ENCODE assay signal across 20 cellular contexts in genomic region chr12:4643747-4644146, GRCh38. TPM values are rescaled to one million over a fixed set of nuclear protein-coding genes. Genes with fewer than 3 reads are reported as not detected.
DNase-seq lines count a peak whose midpoint lies in the region; ATAC-seq, FAIRE-seq and TF ChIP-seq lines count a peak whose summit lies in the region.
"Had no signal": no experiment of that assay in that cellular context is flagged by ENCODE, and none has a peak within 500 bp of the region (broad histone marks: within the 10 kb centered on the region; RNA-seq: fewer than 3 reads in every experiment).

No MANE protein-coding gene starts in this region.

- no peak overlapping the region for H3K27ac ChIP-seq in SK-N-MC
- H3K27ac ChIP-seq: C4-2B, heart right ventricle, left lung, uterus had no signal

- no peak overlapping the region for H3K9ac ChIP-seq in SK-N-MC (ENCODE audit: insufficient read length)
- H3K9ac ChIP-seq: SK-N-SH had no signal

- TF ChIP-seq POLR2A in GM12892 (IDR thresholded peaks at IDR 0.05; ENCODE audit: low read depth, low read length) = no peak

- peaks cover 0 to 8% (median 3%) of the 10 kb centered on the region in 5 donors for H3K27me3 Mint-ChIP-seq in naive thymus-derived CD8-positive, alpha-beta T cell
- H3K27me3 Mint-ChIP-seq: activated CD4-positive, alpha-beta memory T cell treated with anti-CD3 and anti-CD28 coated beads, Interleukin-2, amount 10 ng/mL, durations not matched to agents 7 days and 5 days had no signal

- in situ Hi-C loops in ACHN (cut with HindIII; ENCODE audit: low pct_ligation_motif_present, low pct_unique_long_range_greater_than_20kb, low sequenced_read_pairs) = no loop called here

- peak; percentile 89 for FAIRE-seq in GM12892 (lab: Jason Lieb, UNC)
- FAIRE-seq: endothelial cell of umbilical vein had no signal

- no peak overlapping the region for H3K4me3 Mint-ChIP-seq in naive thymus-derived CD8-positive, alpha-beta T cell
- H3K4me3 Mint-ChIP-seq: activated CD4-positive, alpha-beta memory T cell treated with anti-CD3 and anti-CD28 coated beads, Interleukin-2, amount 10 ng/mL, durations not matched to agents 7 days and 5 days; H9; T-helper 2 cell treated with Interferon-gamma antibody and Interleukin-4, amounts not matched to agents 5 μg/mL and 100 μg/mL, for 36 hours had no signal

- H3K9me3 ChIP-seq in SK-N-MC (ENCODE audit: low read depth, low read length) = no peaks in the 10 kb centered on the region
- H3K9me3 ChIP-seq: heart right ventricle, left lung, SK-N-SH, uterus had no signal

- H3K27ac Mint-ChIP-seq in naive thymus-derived CD8-positive, alpha-beta T cell = no peak overlapping the region
- H3K27ac Mint-ChIP-seq: activated CD4-positive, alpha-beta memory T cell treated with anti-CD3 and anti-CD28 coated beads, Interleukin-2, amount 10 ng/mL, durations not matched to agents 7 days and 5 days; H9; progenitor cell of endocrine pancreas; T-helper 2 cell treated with Interferon-gamma antibody and Interleukin-4, amounts not matched to agents 5 μg/mL and 100 μg/mL, for 36 hours had no signal

- ATAC-seq in GM19463 (IDR thresholded peaks at IDR 0.05; ENCODE audit: unreplicated experiment) = peak; percentile 56
- ATAC-seq in HG03175 (IDR thresholded peaks at IDR 0.05; ENCODE audit: unreplicated experiment) = peak; percentile 76
- no peak for ATAC-seq in left ventricle myocardium superior
- no peak for ATAC-seq in naive thymus-derived CD8-positive, alpha-beta T cell
- ATAC-seq: heart right ventricle, left lung had no signal

- DNase-seq in GM12892 (ENCODE audit: insufficient read length) (no peak), SK-N-MC (ENCODE audit: low read depth, low spot score) (no peak), ACHN (no peak), left ventricle myocardium superior (no peak)
- DNase-seq in activated naive CD4-positive, alpha-beta T cell treated with anti-CD3 and anti-CD28 coated beads, Interleukin-2, amount 50 U/mL, for 16 hours = no peak
- DNase-seq in naive thymus-derived CD8-positive, alpha-beta T cell = no peak
- DNase-seq: activated CD4-positive, alpha-beta memory T cell treated with anti-CD3 and anti-CD28 coated beads, Interleukin-2, amount 10 ng/mL, durations not matched to agents 7 days and 5 days; activated T-cell treated with anti-CD3 and anti-CD28 coated beads for 4 hours; amniotic stem cell; H9; heart right ventricle; left lung; SK-N-SH; uterus had no signal

- H3K36me3 ChIP-seq in SK-N-MC (ENCODE audit: insufficient read depth, low read length) = no peaks in the 10 kb centered on the region
- H3K36me3 ChIP-seq: heart right ventricle, left lung, uterus had no signal

- H3K4me3 ChIP-seq in SK-N-MC = 0 out of 2 replicates have a peak overlapping the region, but pooled peaks have one; percentile 11
- H3K4me3 ChIP-seq: heart right ventricle, left lung, uterus had no signal

- no peaks in the 10 kb centered on the region for H3K9me3 Mint-ChIP-seq in naive thymus-derived CD8-positive, alpha-beta T cell
- H3K9me3 Mint-ChIP-seq: activated CD4-positive, alpha-beta memory T cell treated with anti-CD3 and anti-CD28 coated beads, Interleukin-2, amount 10 ng/mL, durations not matched to agents 7 days and 5 days; H9; T-helper 2 cell treated with Interferon-gamma antibody and Interleukin-4, amounts not matched to agents 5 μg/mL and 100 μg/mL, for 36 hours had no signal

- H3K4me1 Mint-ChIP-seq in naive thymus-derived CD8-positive, alpha-beta T cell = peaks cover 5 to 15% (median 10%) of the 10 kb centered on the region in 4 donors

- POLR2A ChIA-PET in naive thymus-derived CD8-positive, alpha-beta T cell (lab: Charles Lee) = no interaction called here

- intact Hi-C loops in left ventricle myocardium superior (cut with micrococcal nuclease) = no loop called here

- H3K36me3 Mint-ChIP-seq in naive thymus-derived CD8-positive, alpha-beta T cell = peaks cover 0 to 4% (median 0%) of the 10 kb centered on the region in 3 donors

RNA-seq across cellular contexts. Expression of gene AKAP3, which starts 5.1 kb away (rescaled TPM):
- polyA plus RNA-seq in GM12892 (2012; ENCODE audit: missing spikeins) = 2.9 TPM
- 2.4 TPM for total RNA-seq in left ventricle myocardium superior
- total RNA-seq in naive thymus-derived CD8-positive, alpha-beta T cell = 1 to 10 TPM; 5.9 to 8.9 TPM
- polyA plus RNA-seq in naive thymus-derived CD8-positive, alpha-beta T cell = 1 to 10 TPM in 2 of 3 donors, under 1 TPM in 1; 0.90 to 4.7 (median 1.9) TPM

RNA-seq across cellular contexts. Expression of gene NDUFA9, which starts 5.2 kb away (rescaled TPM):
- 156 TPM for polyA plus RNA-seq in GM12892 (2012; ENCODE audit: missing spikeins)
- total RNA-seq in left ventricle myocardium superior = 348 TPM
- total RNA-seq in naive thymus-derived CD8-positive, alpha-beta T cell = 10 to 100 TPM; 58.0 to 64.5 TPM
- polyA plus RNA-seq in naive thymus-derived CD8-positive, alpha-beta T cell = 100 to 1,000 TPM; 117 to 176 (median 141) TPM

Comparison
In these comparisons a context has a peak if more than half of its experiments do, and no peak if none do; other contexts are left out.
1. ATAC-seq: peak in GM19463 (single experiment) and HG03175 (single experiment); none in left ventricle myocardium superior (single experiment) and naive thymus-derived CD8-positive, alpha-beta T cell (0 of 2).